ENCODE assay signal across 11 cellular contexts in the genomic region with DNA sequence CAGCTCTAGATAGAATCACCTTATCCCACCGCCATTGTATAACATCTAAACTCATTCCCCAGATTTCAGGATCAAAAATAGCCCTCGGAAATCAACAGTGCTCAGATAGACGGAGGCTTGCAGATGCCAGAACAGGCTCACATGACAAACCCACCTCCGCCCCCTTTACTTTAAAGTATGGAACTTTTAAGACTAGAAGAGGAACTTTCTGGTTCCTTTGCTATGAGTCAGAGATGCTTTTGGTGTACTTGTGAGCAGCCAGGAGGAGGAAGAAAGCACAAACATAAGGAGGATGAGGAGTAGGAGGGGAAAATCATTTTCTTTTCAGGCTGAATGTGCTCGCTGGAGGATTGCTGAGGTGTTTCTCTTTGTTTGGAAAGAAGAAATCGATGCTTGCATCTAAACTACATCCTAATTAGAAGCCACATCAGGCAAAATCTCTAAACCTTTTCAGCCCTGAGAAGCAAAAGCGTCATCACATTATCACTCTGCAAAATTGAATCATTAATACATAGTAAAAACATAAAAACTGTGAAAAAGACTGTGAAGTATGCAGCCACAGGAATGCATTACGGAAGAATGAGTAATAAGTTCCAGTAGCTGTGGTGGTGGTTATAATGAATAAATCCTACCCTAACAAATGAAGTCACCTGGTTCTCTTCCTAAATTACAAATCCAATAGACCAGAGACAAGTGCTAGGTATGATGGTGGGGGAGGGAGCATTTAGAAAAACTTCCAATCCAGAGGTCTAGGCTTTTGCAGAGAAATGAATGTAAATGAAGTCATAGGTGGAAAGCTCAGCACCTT.
A peak's percentile ranks its signal among the peaks of the same experiment; 100 is the strongest.
DNase-seq lines count a peak whose midpoint lies in the region; ATAC-seq and TF ChIP-seq lines count a peak whose summit lies in the region.
"Had no signal": no experiment of that assay in that cellular context is flagged by ENCODE, and none has a peak within 500 bp of the region (broad histone marks: within the 10 kb centered on the region; RNA-seq: fewer than 3 reads in every experiment).

No MANE protein-coding gene starts in this region.

- no peaks in the 10 kb centered on the region for H3K27me3 ChIP-seq in SJCRH30

- H3K4me3 ChIP-seq in SJCRH30, result peak overlapping the region; percentile 35
- H3K4me3 ChIP-seq in fibroblast of villous mesenchyme (ENCODE audit: low read depth, low read length), result no peak overlapping the region

- peaks cover 13% of the 10 kb centered on the region for H3K4me1 Mint-ChIP-seq in activated T-cell treated with anti-CD3 and anti-CD28 coated beads, Interleukin-2, amount 50 U/mL, for 24 hours (ENCODE audit: low read depth)
- H3K4me1 Mint-ChIP-seq: naive B cell had no signal

- H3K4me3 Mint-ChIP-seq in activated T-cell treated with anti-CD3 and anti-CD28 coated beads, Interleukin-2, amount 50 U/mL, for 24 hours, result no peak overlapping the region
- H3K4me3 Mint-ChIP-seq: naive B cell had no signal

- no peak for TF ChIP-seq CTCF in fibroblast of villous mesenchyme (IDR thresholded peaks at IDR 0.05; ENCODE audit: insufficient read depth, low read depth, low read length)

- no peaks in the 10 kb centered on the region for H3K9me3 Mint-ChIP-seq in activated T-cell treated with anti-CD3 and anti-CD28 coated beads, Interleukin-2, amount 50 U/mL, for 24 hours

- H3K27ac ChIP-seq in SJCRH30, result peak overlapping the region; percentile 93

- H3K4me1 ChIP-seq in SJCRH30, result peaks cover 26% of the 10 kb centered on the region

- H3K27me3 Mint-ChIP-seq in activated T-cell treated with anti-CD3 and anti-CD28 coated beads, Interleukin-2, amount 50 U/mL, for 24 hours, result peaks cover 24% of the 10 kb centered on the region

- ATAC-seq in stimulated activated naive CD8-positive, alpha-beta T cell treated with anti-CD3 and anti-CD28 coated beads, Interleukin-15, Interleukin-2, amounts not matched to agents 100 U/mL and 50 U/mL, for 24 hours, result peak; percentile 61
- ATAC-seq in GM21723 (IDR thresholded peaks at IDR 0.05; ENCODE audit: unreplicated experiment), result no peak
- ATAC-seq: SK-N-SH treated with all-trans-retinoic acid at 6 μM for 48 hours had no signal

- peak overlapping the region; percentile 86 for H3K27ac Mint-ChIP-seq in activated T-cell treated with anti-CD3 and anti-CD28 coated beads, Interleukin-2, amount 50 U/mL, for 24 hours
- H3K27ac Mint-ChIP-seq: naive B cell had no signal

- no peaks in the 10 kb centered on the region for H3K36me3 ChIP-seq in SJCRH30

- H3K36me3 Mint-ChIP-seq in activated T-cell treated with anti-CD3 and anti-CD28 coated beads, Interleukin-2, amount 50 U/mL, for 24 hours (ENCODE audit: low read depth), result no peaks in the 10 kb centered on the region
- H3K36me3 Mint-ChIP-seq: naive B cell had no signal

- DNase-seq in activated T-cell treated with anti-CD3 and anti-CD28 coated beads, Interleukin-2, amount 50 U/mL, for 24 hours, result no peak
- DNase-seq in activated T-cell treated with anti-CD3 and anti-CD28 coated beads for 4 hours, result no peak
- peak; percentile 33 to 55 for DNase-seq in SJCRH30
- DNase-seq in fibroblast of villous mesenchyme (ENCODE audit: low read depth), result peak; percentile 54
- DNase-seq in stimulated activated naive CD8-positive, alpha-beta T cell treated with anti-CD3 and anti-CD28 coated beads, Interleukin-15, Interleukin-2, amounts not matched to agents 100 U/mL and 50 U/mL, for 24 hours, result no peak
- no peak for DNase-seq in dermis blood vessel endothelial cell
- DNase-seq in central memory CD4-positive, alpha-beta T cell, result no peak
- DNase-seq: naive B cell, NCI-H510A treated with DMSO at 0.1 percent for 48 hours had no signal

- 0 out of 2 replicates have a peak, but pooled peaks cover 7% of the 10 kb centered on the region for H3K9me3 ChIP-seq in SJCRH30 (replicated peaks)

Comparison
In these comparisons a context has a peak if more than half of its experiments do, and no peak if none do; other contexts are left out.
1. DNase-seq: peak in SJCRH30 (2 of 2) and fibroblast of villous mesenchyme (single experiment); none in activated T-cell treated with anti-CD3 and anti-CD28 coated beads, Interleukin-2, amount 50 U/mL, for 24 hours (single experiment), activated T-cell treated with anti-CD3 and anti-CD28 coated beads for 4 hours (single experiment), stimulated activated naive CD8-positive, alpha-beta T cell treated with anti-CD3 and anti-CD28 coated beads, Interleukin-15, Interleukin-2, amounts not matched to agents 100 U/mL and 50 U/mL, for 24 hours (single experiment), dermis blood vessel endothelial cell (single experiment) and central memory CD4-positive, alpha-beta T cell (single experiment).